Comparison of ENCODE assay signal across 9 cellular contexts in the genomic region with DNA sequence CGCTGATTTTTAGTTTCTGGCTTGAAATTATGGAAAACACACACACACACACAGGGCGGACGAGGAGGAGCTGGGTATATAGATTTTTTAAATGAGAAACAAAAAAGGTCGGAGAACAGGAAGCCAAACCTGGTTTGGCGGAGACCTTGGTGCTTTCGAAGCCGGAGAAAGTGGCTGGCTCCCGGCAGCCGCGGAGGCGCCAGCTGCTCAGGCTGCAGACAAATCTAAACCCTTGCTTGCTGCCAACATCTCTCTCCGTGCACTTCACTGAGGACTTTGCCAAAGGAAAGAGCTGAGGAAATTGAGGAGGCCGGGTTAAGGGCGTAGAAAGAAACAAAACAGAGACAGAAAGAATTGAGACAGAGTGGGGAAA. TPM values are rescaled to one million over a fixed set of nuclear protein-coding genes. Genes with fewer than 3 reads are reported as not detected.
A peak's percentile ranks its signal among the peaks of the same experiment; 100 is the strongest.
DNase-seq lines count a peak whose midpoint lies in the region; ATAC-seq and TF ChIP-seq lines count a peak whose summit lies in the region.
"Had no signal": no experiment of that assay in that cellular context is flagged by ENCODE, and none has a peak within 500 bp of the region (broad histone marks: within the 10 kb centered on the region; RNA-seq: fewer than 3 reads in every experiment).

No MANE protein-coding gene starts in this region.

- POLR2A ChIA-PET in A673 (lab: Charles Lee; ENCODE audit: low non-redundant PET) (no interaction called here), HEK293T (lab: Yijun Ruan, JAX) (no interaction called here)

- H3K36me3 ChIP-seq in A673 (ENCODE audit: insufficient read depth, low read length, poor library complexity, severe bottlenecking) (no peaks in the 10 kb centered on the region), breast epithelium (no peaks in the 10 kb centered on the region), muscle layer of duodenum (ENCODE audit: control insufficient read depth in 1 of 2, insufficient read depth in 2 of 2, low read length in 2 of 2) (no peaks in the 10 kb centered on the region)

- no peak for TF ChIP-seq POLR2A in breast epithelium (IDR thresholded peaks at IDR 0.05)

- ATAC-seq in GM21381 (IDR thresholded peaks at IDR 0.05; ENCODE audit: unreplicated experiment), result no peak
- no peak for ATAC-seq in HG03159 (IDR thresholded peaks at IDR 0.05; ENCODE audit: unreplicated experiment)
- no peak for ATAC-seq in GM18868 (IDR thresholded peaks at IDR 0.05; ENCODE audit: unreplicated experiment)

- H3K27ac ChIP-seq in A673 (ENCODE audit: low read depth, low read length, poor library complexity, severe bottlenecking) (no peak overlapping the region), breast epithelium (no peak overlapping the region), muscle layer of duodenum (ENCODE audit: low read length) (no peak overlapping the region)

- H3K4me3 ChIP-seq in A673 (ENCODE audit: low read depth, low read length, poor library complexity, severe bottlenecking), result peak overlapping the region; percentile 35
- peak overlapping the region; percentile 50 for H3K4me3 ChIP-seq in HFF-Myc (replicated peaks; ENCODE audit: low read depth, low read length)
- H3K4me3 ChIP-seq in breast epithelium, result peak overlapping the region; percentile 9 to 61 (median 39)
- H3K4me3 ChIP-seq in muscle layer of duodenum (ENCODE audit: low read depth in 1 of 2, low read length in 2 of 2), result peak overlapping the region; percentile 46 to 56

- no peak for TF ChIP-seq CTCF in A673 (conservative IDR thresholded peaks at IDR 0.05; ENCODE audit: low read depth, low read length)
- TF ChIP-seq CTCF in HFF-Myc (IDR thresholded peaks at IDR 0.05; ENCODE audit: low read depth, low read length, missing control alignments), result no peak
- TF ChIP-seq CTCF in breast epithelium (IDR thresholded peaks at IDR 0.05), result no peak

- intact Hi-C loops in A673 (cut with micrococcal nuclease; ENCODE audit: unreplicated experiment), result no loop called here
- intact Hi-C loops in breast epithelium (cut with DNase I; ENCODE audit: low total_unique reads), result no loop called here

- H3K27me3 ChIP-seq in A673 (replicated peaks; ENCODE audit: insufficient read depth, low read depth, low read length, poor library complexity), result peaks cover 98% of the 10 kb centered on the region
- H3K27me3 ChIP-seq in breast epithelium, result peaks cover 11 to 100% of the 10 kb centered on the region in 2 donors
- H3K27me3 ChIP-seq in muscle layer of duodenum (ENCODE audit: low read depth, low read length), result peaks cover 87% of the 10 kb centered on the region

- H3K9me3 ChIP-seq in A673 (ENCODE audit: low read depth, low read length, poor library complexity, severe bottlenecking), result no peaks in the 10 kb centered on the region
- peaks cover 0 to 12% of the 10 kb centered on the region in 2 donors for H3K9me3 ChIP-seq in breast epithelium
- H3K9me3 ChIP-seq in muscle layer of duodenum (ENCODE audit: control insufficient read depth in 1 of 2, low read length in 2 of 2), result peaks cover 7 to 8% of the 10 kb centered on the region in 2 donors

- H3K4me1 ChIP-seq in A673 (ENCODE audit: insufficient read depth, low read length, poor library complexity, severe bottlenecking) (peaks cover 8% of the 10 kb centered on the region), breast epithelium (peaks cover 3 to 9% of the 10 kb centered on the region in 2 donors), muscle layer of duodenum (ENCODE audit: control insufficient read depth in 1 of 2, insufficient read depth in 2 of 2, low read length in 2 of 2) (peaks cover 5 to 45% of the 10 kb centered on the region in 2 donors)

- CTCF ChIA-PET in A673 (lab: Charles Lee) (no interaction called here), HEK293T (lab: Yijun Ruan, JAX) (no interaction called here)

- BruUV-seq in A673 (replicated peaks; lab: Mats Ljungman, UMichigan), result no TSS peak

- DNase-seq in A673 (ENCODE audit: low spot score) (peak; percentile 56), HFF-Myc (ENCODE audit: extremely low read depth, low read depth) (no peak), breast epithelium (ENCODE audit: low spot score in 2 of 2) (no peak), HEK293T (ENCODE audit: extremely low spot score) (no peak)

TF ChIP-seq in HEK293T, 16 proteins besides CTCF, POLR2A, EP300 and RAD21:
- no peak for TF ChIP-seq TARDBP (IDR thresholded peaks at IDR 0.05)
- TF ChIP-seq, protein P1, sequence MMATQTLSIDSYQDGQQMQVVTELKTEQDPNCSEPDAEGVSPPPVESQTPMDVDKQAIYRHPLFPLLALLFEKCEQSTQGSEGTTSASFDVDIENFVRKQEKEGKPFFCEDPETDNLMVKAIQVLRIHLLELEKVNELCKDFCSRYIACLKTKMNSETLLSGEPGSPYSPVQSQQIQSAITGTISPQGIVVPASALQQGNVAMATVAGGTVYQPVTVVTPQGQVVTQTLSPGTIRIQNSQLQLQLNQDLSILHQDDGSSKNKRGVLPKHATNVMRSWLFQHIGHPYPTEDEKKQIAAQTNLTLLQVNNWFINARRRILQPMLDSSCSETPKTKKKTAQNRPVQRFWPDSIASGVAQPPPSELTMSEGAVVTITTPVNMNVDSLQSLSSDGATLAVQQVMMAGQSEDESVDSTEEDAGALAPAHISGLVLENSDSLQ (IDR thresholded peaks at IDR 0.05), result no peak
- TF ChIP-seq FOXA1 (IDR thresholded peaks at IDR 0.05), result no peak
- TF ChIP-seq SP1 (IDR thresholded peaks at IDR 0.05), result no peak
- TF ChIP-seq L3MBTL2 (conservative IDR thresholded peaks at IDR 0.05), result no peak
- TF ChIP-seq ELF4 (IDR thresholded peaks at IDR 0.05), result no peak
- TF ChIP-seq LEF1 (IDR thresholded peaks at IDR 0.05; ENCODE audit: borderline replicate concordance), result no peak
- TF ChIP-seq BHLHE40 (IDR thresholded peaks at IDR 0.05; ENCODE audit: borderline replicate concordance), result no peak
- TF ChIP-seq CTBP1 (IDR thresholded peaks at IDR 0.05; ENCODE audit: borderline replicate concordance), result no peak
- TF ChIP-seq ZNF384 (IDR thresholded peaks at IDR 0.05), result no peak
- TF ChIP-seq FOXM1 (IDR thresholded peaks at IDR 0.05; ENCODE audit: borderline replicate concordance), result no peak
- TF ChIP-seq SUZ12 (IDR thresholded peaks at IDR 0.05), result no peak
- no peak for TF ChIP-seq FOXK2 (IDR thresholded peaks at IDR 0.05)
- no peak for TF ChIP-seq ARNT (IDR thresholded peaks at IDR 0.05)
- no peak for TF ChIP-seq NFRKB (IDR thresholded peaks at IDR 0.05)
- no peak for TF ChIP-seq HDGF (IDR thresholded peaks at IDR 0.05; ENCODE audit: borderline replicate concordance)

RNA-seq across cellular contexts. Expression of a gene that starts 2.1 kb away (rescaled TPM):
- total RNA-seq in A673 (2021), result 1.4 and 4.2 TPM in 2 replicates
- 1 to 10 TPM in 2 of 3 donors, not detected in 1; 2.0 to 6.1 TPM for total RNA-seq in breast epithelium
- total RNA-seq: activated CD8-positive, alpha-beta memory T cell treated with anti-CD3 and anti-CD28 coated beads for 36 hours had no signal

RNA-seq across cellular contexts. Expression of a gene that starts 4.9 kb away (rescaled TPM):
- total RNA-seq in A673 (2021) (0.39 and 0.47 TPM in 2 replicates), breast epithelium (under 1 TPM in 2 of 3 donors, not detected in 1; under 0.01 to 0.15 TPM)
- total RNA-seq: activated CD8-positive, alpha-beta memory T cell treated with anti-CD3 and anti-CD28 coated beads for 36 hours had no signal
